Comparison of ENCODE assay signal across 1 cellular context in the genomic region with DNA sequence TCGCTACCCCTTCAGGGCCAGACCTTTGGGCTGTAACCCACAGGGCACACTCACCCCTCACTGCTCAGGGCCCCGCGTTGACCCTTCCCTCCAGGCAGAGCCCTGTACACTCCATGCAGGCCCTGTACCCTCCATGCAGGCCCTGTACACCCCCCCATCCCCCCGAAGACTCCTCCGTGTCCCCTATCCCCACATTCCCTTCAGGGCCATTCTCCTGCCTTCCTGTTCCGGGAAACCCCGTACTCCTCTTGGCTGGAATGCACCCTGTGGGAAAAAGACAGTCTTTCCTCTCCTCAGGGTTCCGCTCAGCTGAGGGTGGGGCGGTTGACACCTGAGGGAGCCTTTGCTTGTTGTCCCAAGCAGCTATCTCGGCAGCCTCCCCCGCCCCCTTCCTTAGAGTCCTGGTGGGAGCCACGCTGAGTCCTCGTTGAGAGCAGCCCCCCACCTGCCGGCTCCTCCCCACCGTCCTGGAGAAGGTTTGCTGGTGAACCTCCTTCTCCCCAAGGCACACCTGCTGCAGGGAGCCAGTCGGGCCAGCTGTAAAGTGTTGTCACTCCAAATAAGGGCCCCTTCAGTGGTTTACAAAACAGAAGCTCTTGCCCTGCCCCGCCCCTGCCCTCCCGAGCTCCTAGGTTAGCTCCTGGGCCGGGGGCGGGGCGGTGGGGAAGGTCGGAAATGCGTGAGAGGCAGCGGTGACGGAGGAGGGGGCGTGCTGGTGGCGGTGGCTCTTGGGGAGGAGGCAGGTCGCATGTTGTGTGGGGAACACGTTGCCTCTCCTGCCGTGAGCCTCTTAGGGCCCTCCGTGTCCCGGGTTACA.
TF ChIP-seq lines count a peak whose summit lies in the region.

No MANE protein-coding gene starts in this region.

TF ChIP-seq in H1, 55 proteins besides CTCF, POLR2A, EP300 and RAD21:
- TF ChIP-seq SIN3A (conservative IDR thresholded peaks at IDR 0.05 in 1 of 2, IDR thresholded peaks at IDR 0.05 in 1 of 2; ENCODE audit: low read depth in 1 of 2, low read length in 2 of 2) (peak; percentile 79 to 81; a peak in 2 of 4 replicates), PHF8 (conservative IDR thresholded peaks at IDR 0.05; ENCODE audit: low read depth, low read length) (no peak), CHD1 (IDR thresholded peaks at IDR 0.05; ENCODE audit: low read depth, low read length) (no peak), HDAC2 (IDR thresholded peaks at IDR 0.05; ENCODE audit: borderline replicate concordance in 1 of 2, low read depth in 2 of 2, low read length in 2 of 2) (0 out of 4 replicates have a peak, but pooled peaks have one; percentile 16 to 28), GABPA (IDR thresholded peaks at IDR 0.05; ENCODE audit: borderline replicate concordance, insufficient read depth, low read length) (0 out of 2 replicates have a peak, but pooled peaks have one; percentile 25), KDM4A (IDR thresholded peaks at IDR 0.05; ENCODE audit: low read depth, low read length, severe bottlenecking) (no peak), CREB1 (IDR thresholded peaks at IDR 0.05) (peak; percentile 58; the same call in 1 of the 2 replicates), BACH1 (IDR thresholded peaks at IDR 0.05; ENCODE audit: low read length) (no peak), RBBP5 (IDR thresholded peaks at IDR 0.05; ENCODE audit: borderline replicate concordance, low read depth, low read length) (no peak), HDAC6 (IDR thresholded peaks at IDR 0.05; ENCODE audit: low read depth, low read length) (no peak), JUND (IDR thresholded peaks at IDR 0.05; ENCODE audit: low read length) (no peak), CTBP2 (IDR thresholded peaks at IDR 0.05; ENCODE audit: borderline replicate concordance, insufficient read depth, insufficient read length, low read length) (no peak), JUN (IDR thresholded peaks at IDR 0.05; ENCODE audit: low read depth, low read length) (no peak), SRF (IDR thresholded peaks at IDR 0.05; ENCODE audit: low read depth, low read length) (peak; percentile 61; the same call in 1 of the 2 replicates), CHD2 (IDR thresholded peaks at IDR 0.05; ENCODE audit: low read length) (no peak), RNF2 (IDR thresholded peaks at IDR 0.05; ENCODE audit: borderline replicate concordance, low read depth, low read length, missing control alignments, poor library complexity, severe bottlenecking) (no peak)
- TF ChIP-seq, protein P1, sequence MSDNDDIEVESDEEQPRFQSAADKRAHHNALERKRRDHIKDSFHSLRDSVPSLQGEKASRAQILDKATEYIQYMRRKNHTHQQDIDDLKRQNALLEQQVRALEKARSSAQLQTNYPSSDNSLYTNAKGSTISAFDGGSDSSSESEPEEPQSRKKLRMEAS (IDR thresholded peaks at IDR 0.05), result peak; percentile 56
